In the genomic region with DNA sequence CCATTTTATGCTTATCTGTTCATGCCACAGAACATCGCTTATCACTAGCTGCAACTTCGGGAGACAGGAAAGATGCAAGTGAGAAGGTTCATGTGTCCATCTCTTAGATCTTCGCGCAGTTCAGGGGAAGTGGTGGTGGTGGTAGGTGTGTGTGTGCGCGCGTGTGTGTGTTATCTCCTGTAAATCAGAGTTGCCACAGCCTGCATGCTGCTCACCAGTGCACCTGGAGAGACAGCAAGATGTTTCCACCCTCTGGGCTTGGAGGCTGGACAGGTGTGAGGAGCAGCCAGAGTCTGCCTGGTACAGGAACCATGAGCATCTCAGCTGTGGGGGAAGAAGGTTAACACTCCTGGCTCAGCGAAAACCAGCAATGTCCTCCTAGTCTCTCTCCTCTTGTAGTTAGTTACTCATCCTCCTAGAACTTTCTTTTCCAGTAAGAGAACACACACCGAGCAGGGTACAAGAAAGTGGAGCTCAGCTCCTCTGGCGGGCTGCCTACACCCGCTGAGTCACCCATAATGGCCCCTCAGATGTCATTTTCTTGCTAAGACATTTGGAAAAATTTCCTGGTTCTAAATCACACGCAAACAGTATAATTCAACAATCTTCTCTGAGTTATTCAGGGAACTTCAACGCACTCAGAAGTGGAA, we compare ENCODE assay signal across 13 cellular contexts. TPM values are rescaled to one million over a fixed set of nuclear protein-coding genes. Genes with fewer than 3 reads are reported as not detected.
DNase-seq lines count a peak whose midpoint lies in the region; ATAC-seq and TF ChIP-seq lines count a peak whose summit lies in the region.
"Had no signal": no experiment of that assay in that cellular context is flagged by ENCODE, and none has a peak within 500 bp of the region (broad histone marks: within the 10 kb centered on the region; RNA-seq: fewer than 3 reads in every experiment).

No MANE protein-coding gene starts in this region.

- no peaks in the 10 kb centered on the region for H3K9me3 Mint-ChIP-seq in activated T-cell treated with anti-CD3 and anti-CD28 coated beads, Interleukin-2, amount 50 U/mL, for 4 hours
- no peaks in the 10 kb centered on the region for H3K9me3 Mint-ChIP-seq in activated CD8-positive, alpha-beta T cell treated with anti-CD3 and anti-CD28 coated beads, Interleukin-2, amount 10 ng/mL, durations not matched to agents 7 days and 5 days (ENCODE audit: insufficient read depth)
- H3K9me3 Mint-ChIP-seq in stimulated activated naive B cell treated with anti-CD40 and anti-IgM and Interleukin-4, amounts not matched to agents 10 μg/mL and 1 μg/mL and 100 μg/mL, for 72 hours: no peaks in the 10 kb centered on the region

- no peaks in the 10 kb centered on the region for H3K36me3 Mint-ChIP-seq in activated T-cell treated with anti-CD3 and anti-CD28 coated beads, Interleukin-2, amount 50 U/mL, for 4 hours (ENCODE audit: insufficient read depth)
- peaks cover 2% of the 10 kb centered on the region for H3K36me3 Mint-ChIP-seq in activated CD8-positive, alpha-beta T cell treated with anti-CD3 and anti-CD28 coated beads, Interleukin-2, amount 10 ng/mL, durations not matched to agents 7 days and 5 days (ENCODE audit: low read depth)
- H3K36me3 Mint-ChIP-seq in stimulated activated naive B cell treated with anti-CD40 and anti-IgM and Interleukin-4, amounts not matched to agents 10 μg/mL and 1 μg/mL and 100 μg/mL, for 72 hours: peaks cover 16 to 24% of the 10 kb centered on the region in 2 donors

- no peak overlapping the region for H3K4me3 Mint-ChIP-seq in activated T-cell treated with anti-CD3 and anti-CD28 coated beads, Interleukin-2, amount 50 U/mL, for 4 hours
- no peak overlapping the region for H3K4me3 Mint-ChIP-seq in activated CD8-positive, alpha-beta T cell treated with anti-CD3 and anti-CD28 coated beads, Interleukin-2, amount 10 ng/mL, durations not matched to agents 7 days and 5 days
- H3K4me3 Mint-ChIP-seq in stimulated activated naive B cell treated with anti-CD40 and anti-IgM and Interleukin-4, amounts not matched to agents 10 μg/mL and 1 μg/mL and 100 μg/mL, for 72 hours: no peak overlapping the region

- TF ChIP-seq CTCF in thyroid gland (IDR thresholded peaks at IDR 0.05): no peak

- no peaks in the 10 kb centered on the region for H3K36me3 ChIP-seq in thyroid gland
- H3K36me3 ChIP-seq: tibial artery had no signal

- 73 to 82% methylated on average over 13 of the region's 13 CpGs for WGBS in thyroid gland, 2 donors

- H3K9me3 ChIP-seq in thyroid gland: no peaks in the 10 kb centered on the region
- H3K9me3 ChIP-seq: tibial artery had no signal

- H3K4me1 Mint-ChIP-seq in activated T-cell treated with anti-CD3 and anti-CD28 coated beads, Interleukin-2, amount 50 U/mL, for 4 hours (ENCODE audit: low read depth): peaks cover 44% of the 10 kb centered on the region
- peaks cover 70% of the 10 kb centered on the region for H3K4me1 Mint-ChIP-seq in activated CD8-positive, alpha-beta T cell treated with anti-CD3 and anti-CD28 coated beads, Interleukin-2, amount 10 ng/mL, durations not matched to agents 7 days and 5 days (ENCODE audit: low read depth)
- H3K4me1 Mint-ChIP-seq in stimulated activated naive B cell treated with anti-CD40 and anti-IgM and Interleukin-4, amounts not matched to agents 10 μg/mL and 1 μg/mL and 100 μg/mL, for 72 hours: peaks cover 49 to 82% of the 10 kb centered on the region in 2 donors

- intact Hi-C loops in thyroid gland (cut with DNase I): no loop called here

- H3K4me1 ChIP-seq in thyroid gland: peaks cover 12% of the 10 kb centered on the region in 2 donors

- CTCF ChIA-PET in activated CD8-positive, alpha-beta T cell treated with anti-CD3 and anti-CD28 coated beads, Interleukin-2, amount 10 ng/mL, durations not matched to agents 7 days and 5 days (lab: Charles Lee): no interaction called here

- H3K4me3 ChIP-seq in thyroid gland (replicated peaks in 1 of 3): no peak overlapping the region
- H3K4me3 ChIP-seq: hepatocyte, tibial artery had no signal

- POLR2A ChIA-PET in activated CD8-positive, alpha-beta T cell treated with anti-CD3 and anti-CD28 coated beads, Interleukin-2, amount 10 ng/mL, durations not matched to agents 7 days and 5 days (lab: Charles Lee): interaction anchor here (0.6 to 1.5 kb wide), 2 partner anchors 17 to 744 kb away, joined by 3 to 6 read pairs; no protein-coding TSS in a partner anchor

- no peak for DNase-seq in activated T-cell treated with anti-CD3 and anti-CD28 coated beads, Interleukin-2, amount 50 U/mL, for 4 hours
- DNase-seq in activated T-cell treated with anti-CD3 and anti-CD28 coated beads for 4 hours (no peak), fibroblast of peridontal ligament (ENCODE audit: extremely low read depth) (peak; percentile 72), medulla oblongata (ENCODE audit: extremely low spot score) (no peak), thyroid gland (no peak), GDM1 (lab: John Stamatoyannopoulos, UW) (no peak)
- peak; percentile 66 for DNase-seq in activated CD8-positive, alpha-beta T cell treated with anti-CD3 and anti-CD28 coated beads, Interleukin-2, amount 10 ng/mL, durations not matched to agents 7 days and 5 days
- no peak for DNase-seq in stimulated activated naive B cell treated with anti-CD40 and anti-IgM and Interleukin-4, amounts not matched to agents 10 μg/mL and 1 μg/mL and 100 μg/mL, for 72 hours
- DNase-seq: NCI-H187 treated with DMSO at 0.1 percent for 48 hours; stimulated activated CD4-positive, alpha-beta T cell treated with anti-CD3 and anti-CD28 coated beads, Interleukin-1b, Interleukin-23, amount 100 ng/mL, for 48 hours; tibial artery had no signal

- no peak overlapping the region for H3K27ac ChIP-seq in thyroid gland
- H3K27ac ChIP-seq: hepatocyte had no signal

- no peaks in the 10 kb centered on the region for H3K27me3 ChIP-seq in thyroid gland
- H3K27me3 ChIP-seq: hepatocyte, tibial artery had no signal

- no peak for TF ChIP-seq POLR2A in thyroid gland (IDR thresholded peaks at IDR 0.05)

- H3K27ac Mint-ChIP-seq in activated CD8-positive, alpha-beta T cell treated with anti-CD3 and anti-CD28 coated beads, Interleukin-2, amount 10 ng/mL, durations not matched to agents 7 days and 5 days: peak overlapping the region; percentile 2
- peak overlapping the region; percentile 43 for H3K27ac Mint-ChIP-seq in stimulated activated naive B cell treated with anti-CD40 and anti-IgM and Interleukin-4, amounts not matched to agents 10 μg/mL and 1 μg/mL and 100 μg/mL, for 72 hours

- no peaks in the 10 kb centered on the region for H3K27me3 Mint-ChIP-seq in activated T-cell treated with anti-CD3 and anti-CD28 coated beads, Interleukin-2, amount 50 U/mL, for 4 hours (ENCODE audit: low read depth)
- no peaks in the 10 kb centered on the region for H3K27me3 Mint-ChIP-seq in activated CD8-positive, alpha-beta T cell treated with anti-CD3 and anti-CD28 coated beads, Interleukin-2, amount 10 ng/mL, durations not matched to agents 7 days and 5 days (ENCODE audit: low read depth)
- H3K27me3 Mint-ChIP-seq in stimulated activated naive B cell treated with anti-CD40 and anti-IgM and Interleukin-4, amounts not matched to agents 10 μg/mL and 1 μg/mL and 100 μg/mL, for 72 hours: no peaks in the 10 kb centered on the region

- ATAC-seq in activated T-cell treated with anti-CD3 and anti-CD28 coated beads, Interleukin-2, amount 50 U/mL, for 4 hours: peak; percentile 59 to 60
- peak; percentile 61 for ATAC-seq in activated CD8-positive, alpha-beta T cell treated with anti-CD3 and anti-CD28 coated beads, Interleukin-2, amount 10 ng/mL, durations not matched to agents 7 days and 5 days
- no peak for ATAC-seq in stimulated activated naive B cell treated with anti-CD40 and anti-IgM and Interleukin-4, amounts not matched to agents 10 μg/mL and 1 μg/mL and 100 μg/mL, for 72 hours (replicated peaks)

RNA-seq across cellular contexts. Expression of a gene that starts 5.1 kb away (rescaled TPM):
- total RNA-seq in activated T-cell treated with anti-CD3 and anti-CD28 coated beads, Interleukin-2, amount 50 U/mL, for 4 hours: not detected
- total RNA-seq in activated CD8-positive, alpha-beta T cell treated with anti-CD3 and anti-CD28 coated beads, Interleukin-2, amount 10 ng/mL, durations not matched to agents 7 days and 5 days: not detected
- total RNA-seq in thyroid gland: under 1 TPM in 2 of 4 donors, not detected in 2; 0.11 to 0.46 TPM
- total RNA-seq: myocyte had no signal

RNA-seq across cellular contexts. Expression of a gene that starts 7.0 kb away (rescaled TPM):
- 10 to 100 TPM; 18.7 to 27.9 (median 20.0) TPM for total RNA-seq in activated T-cell treated with anti-CD3 and anti-CD28 coated beads, Interleukin-2, amount 50 U/mL, for 4 hours
- 10 to 100 TPM; 42.4 to 44.0 TPM for total RNA-seq in activated CD8-positive, alpha-beta T cell treated with anti-CD3 and anti-CD28 coated beads, Interleukin-2, amount 10 ng/mL, durations not matched to agents 7 days and 5 days
- total RNA-seq in thyroid gland: 100 to 1,000 TPM; 152 to 256 (median 212) TPM

RNA-seq across cellular contexts. Expression of a gene that starts 18.1 kb away (rescaled TPM):
- total RNA-seq in activated T-cell treated with anti-CD3 and anti-CD28 coated beads, Interleukin-2, amount 50 U/mL, for 4 hours: 10 to 100 TPM; 86.1 to 99.3 (median 95.0) TPM
- total RNA-seq in activated CD8-positive, alpha-beta T cell treated with anti-CD3 and anti-CD28 coated beads, Interleukin-2, amount 10 ng/mL, durations not matched to agents 7 days and 5 days: 10 to 100 TPM; 97.8 to 98.8 TPM
- 10 to 100 TPM; 13.3 to 57.8 (median 32.4) TPM for total RNA-seq in thyroid gland

RNA-seq across cellular contexts. Expression of a gene that starts 28.5 kb away (rescaled TPM):
- 100 to 1,000 TPM; 147 to 174 (median 160) TPM for total RNA-seq in activated T-cell treated with anti-CD3 and anti-CD28 coated beads, Interleukin-2, amount 50 U/mL, for 4 hours
- total RNA-seq in activated CD8-positive, alpha-beta T cell treated with anti-CD3 and anti-CD28 coated beads, Interleukin-2, amount 10 ng/mL, durations not matched to agents 7 days and 5 days: 10 to 100 TPM; 80.1 to 81.6 TPM
- total RNA-seq in thyroid gland: 100 to 1,000 TPM in 1 of 4 donors, 10 to 100 TPM in 3; 74.4 to 112 (median 85.6) TPM

RNA-seq across cellular contexts. Expression of a gene that starts 33.0 kb away (rescaled TPM):
- 100 to 1,000 TPM; 119 to 146 (median 128) TPM for total RNA-seq in activated T-cell treated with anti-CD3 and anti-CD28 coated beads, Interleukin-2, amount 50 U/mL, for 4 hours
- total RNA-seq in activated CD8-positive, alpha-beta T cell treated with anti-CD3 and anti-CD28 coated beads, Interleukin-2, amount 10 ng/mL, durations not matched to agents 7 days and 5 days: 10 to 100 TPM; 89.0 to 89.5 TPM
- 100 to 1,000 TPM in 3 of 4 donors, 10 to 100 TPM in 1; 96.6 to 129 (median 113) TPM for total RNA-seq in thyroid gland

Comparison
In these comparisons a context has a peak if more than half of its experiments do, and no peak if none do; other contexts are left out.
1. ATAC-seq: peak in activated T-cell treated with anti-CD3 and anti-CD28 coated beads, Interleukin-2, amount 50 U/mL, for 4 hours (2 of 2) and activated CD8-positive, alpha-beta T cell treated with anti-CD3 and anti-CD28 coated beads, Interleukin-2, amount 10 ng/mL, durations not matched to agents 7 days and 5 days (single experiment); none in stimulated activated naive B cell treated with anti-CD40 and anti-IgM and Interleukin-4, amounts not matched to agents 10 μg/mL and 1 μg/mL and 100 μg/mL, for 72 hours (0 of 2).
2. DNase-seq: peak in activated CD8-positive, alpha-beta T cell treated with anti-CD3 and anti-CD28 coated beads, Interleukin-2, amount 10 ng/mL, durations not matched to agents 7 days and 5 days (single experiment) and fibroblast of peridontal ligament (single experiment); none in activated T-cell treated with anti-CD3 and anti-CD28 coated beads, Interleukin-2, amount 50 U/mL, for 4 hours (single experiment), activated T-cell treated with anti-CD3 and anti-CD28 coated beads for 4 hours (single experiment), stimulated activated naive B cell treated with anti-CD40 and anti-IgM and Interleukin-4, amounts not matched to agents 10 μg/mL and 1 μg/mL and 100 μg/mL, for 72 hours (single experiment), medulla oblongata (single experiment), thyroid gland (0 of 2) and GDM1 (single experiment).